Comparison of ENCODE assay signal across 16 cellular contexts in the genomic region with DNA sequence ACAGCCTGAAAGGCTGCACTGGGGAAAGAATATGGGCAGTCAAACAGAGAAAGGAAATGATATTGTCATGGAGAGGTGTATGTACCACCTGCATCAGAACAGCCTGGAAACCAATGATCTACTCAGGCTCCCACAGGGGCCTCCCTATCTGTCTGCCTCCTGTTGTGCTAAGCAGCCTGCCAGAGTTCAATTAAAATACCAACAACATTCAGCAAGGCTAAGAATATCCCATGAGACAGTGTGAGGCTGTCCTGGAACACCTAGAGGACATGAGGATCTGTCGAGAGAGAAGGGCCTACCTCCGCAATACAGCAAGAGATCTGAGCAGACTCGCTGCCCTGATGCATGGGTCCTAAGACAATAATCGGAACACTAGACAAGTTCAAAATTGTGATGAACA. TPM values are rescaled to one million over a fixed set of nuclear protein-coding genes. Genes with fewer than 3 reads are reported as not detected.
DNase-seq lines count a peak whose midpoint lies in the region; ATAC-seq and TF ChIP-seq lines count a peak whose summit lies in the region.
"Had no signal": no experiment of that assay in that cellular context is flagged by ENCODE, and none has a peak within 500 bp of the region (broad histone marks: within the 10 kb centered on the region; RNA-seq: fewer than 3 reads in every experiment).

No MANE protein-coding gene starts in this region.

- no peaks in the 10 kb centered on the region for H3K9me3 Mint-ChIP-seq in T-helper 2 cell treated with Interferon-gamma antibody and Interleukin-4, amounts not matched to agents 5 μg/mL and 100 μg/mL, for 36 hours
- H3K9me3 Mint-ChIP-seq in WTC11: no peaks in the 10 kb centered on the region
- H3K9me3 Mint-ChIP-seq in nephron progenitor cell: no peaks in the 10 kb centered on the region

- H3K4me1 ChIP-seq in heart right ventricle (peaks cover 3 to 49% (median 18%) of the 10 kb centered on the region in 9 donors), psoas muscle (peaks cover 32% of the 10 kb centered on the region)

- DNase-seq in T-helper 2 cell treated with Interferon-gamma antibody and Interleukin-4, amounts not matched to agents 5 μg/mL and 100 μg/mL, for 36 hours (ENCODE audit: low spot score): no peak
- DNase-seq in T-helper 2 cell: no peak
- no peak for DNase-seq in WTC11 (ENCODE audit: low spot score)
- DNase-seq in heart right ventricle: peak in 1 of 2 donors; percentile 44
- DNase-seq in psoas muscle: no peak
- DNase-seq in SKM-1 treated with dmso at 0.1 percent for 144 hours (lab: John Stamatoyannopoulos, UW; ENCODE audit: unreplicated experiment): no peak
- DNase-seq in nephron progenitor cell: no peak
- DNase-seq in stimulated activated CD8-positive, alpha-beta memory T cell treated with anti-CD3 and anti-CD28 coated beads, Interleukin-4, amount 100 ng/mL, for 48 hours: no peak
- DNase-seq: 8988T, C1 segment of cervical spinal cord, KG1, NCI-H1092 treated with DMSO at 0.1 percent for 48 hours, NCI-H1694, NCI-H446 treated with DMSO at 0.1 percent for 48 hours, Peyer's patch, SIG-M5 had no signal

- peaks cover 14% of the 10 kb centered on the region for H3K4me1 Mint-ChIP-seq in T-helper 2 cell treated with Interferon-gamma antibody and Interleukin-4, amounts not matched to agents 5 μg/mL and 100 μg/mL, for 36 hours (ENCODE audit: low read depth)
- no peaks in the 10 kb centered on the region for H3K4me1 Mint-ChIP-seq in WTC11
- H3K4me1 Mint-ChIP-seq in nephron progenitor cell: peaks cover 12% of the 10 kb centered on the region

- peaks cover 31% of the 10 kb centered on the region for H3K36me3 Mint-ChIP-seq in T-helper 2 cell treated with Interferon-gamma antibody and Interleukin-4, amounts not matched to agents 5 μg/mL and 100 μg/mL, for 36 hours (ENCODE audit: low read depth)
- peaks cover 42% of the 10 kb centered on the region for H3K36me3 Mint-ChIP-seq in WTC11
- H3K36me3 Mint-ChIP-seq in nephron progenitor cell (ENCODE audit: low read depth): peaks cover 55% of the 10 kb centered on the region

- CTCF ChIA-PET in WTC11 (lab: Charles Lee): interaction anchor here (1.3 kb wide), 1 partner anchor 17 kb away, joined by 4 read pairs; the partner anchor contains the start of gene SOX15

- H3K27me3 ChIP-seq in heart right ventricle: no peaks in the 10 kb centered on the region
- H3K27me3 ChIP-seq in psoas muscle (ENCODE audit: insufficient read depth in 3 of 3, low read length in 2 of 3): no peaks in the 10 kb centered on the region
- H3K27me3 ChIP-seq: Peyer's patch had no signal

- no peak for TF ChIP-seq CTCF in WTC11 (IDR thresholded peaks at IDR 0.05)
- TF ChIP-seq CTCF in heart right ventricle (IDR thresholded peaks at IDR 0.05): no peak
- TF ChIP-seq CTCF in psoas muscle (IDR thresholded peaks at IDR 0.05): no peak
- no peak for TF ChIP-seq CTCF in nephron progenitor cell (IDR thresholded peaks at IDR 0.05)

- H3K4me3 Mint-ChIP-seq in T-helper 2 cell treated with Interferon-gamma antibody and Interleukin-4, amounts not matched to agents 5 μg/mL and 100 μg/mL, for 36 hours: no peak overlapping the region
- H3K4me3 Mint-ChIP-seq in WTC11 (no peak overlapping the region), nephron progenitor cell (no peak overlapping the region)

- POLR2A ChIA-PET in WTC11 (lab: Charles Lee): no interaction called here

- H3K27ac Mint-ChIP-seq in T-helper 2 cell treated with Interferon-gamma antibody and Interleukin-4, amounts not matched to agents 5 μg/mL and 100 μg/mL, for 36 hours: peak overlapping the region; percentile 45
- H3K27ac Mint-ChIP-seq in WTC11 (peak overlapping the region; percentile 10; the same call in 1 of the 2 replicates), nephron progenitor cell (no peak overlapping the region)

- H3K27me3 Mint-ChIP-seq in T-helper 2 cell treated with Interferon-gamma antibody and Interleukin-4, amounts not matched to agents 5 μg/mL and 100 μg/mL, for 36 hours (ENCODE audit: low read depth): no peaks in the 10 kb centered on the region
- H3K27me3 Mint-ChIP-seq in WTC11 (ENCODE audit: low read depth) (no peaks in the 10 kb centered on the region), nephron progenitor cell (ENCODE audit: low read depth, poor library complexity) (peaks cover 6% of the 10 kb centered on the region)

- ATAC-seq in WTC11 (no peak), heart right ventricle (peak; percentile 86 to 98 (median 94)), psoas muscle (peak; percentile 96 to 98 (median 97))

- WGBS in heart right ventricle, 2 donors: 50 to 69% methylated on average over 4 of the region's 4 CpGs
- 44 to 55% (median 44%) methylated on average over 4 of the region's 4 CpGs for WGBS in psoas muscle, 3 donors

- H3K36me3 ChIP-seq in heart right ventricle (peaks cover 0 to 81% (median 39%) of the 10 kb centered on the region in 9 donors), psoas muscle (ENCODE audit: insufficient read depth in 1 of 2, low read depth in 1 of 2) (peaks cover 11 to 65% of the 10 kb centered on the region in 2 donors)

- H3K4me3 ChIP-seq in heart right ventricle (no peak overlapping the region), psoas muscle (no peak overlapping the region)
- H3K4me3 ChIP-seq: Peyer's patch had no signal

- no peaks in the 10 kb centered on the region for H3K9me3 ChIP-seq in heart right ventricle
- no peaks in the 10 kb centered on the region for H3K9me3 ChIP-seq in psoas muscle
- H3K9me3 ChIP-seq: Peyer's patch had no signal

- H3K27ac ChIP-seq in heart right ventricle: peak overlapping the region; percentile 52 to 91 (median 77)
- peak overlapping the region; percentile 81 for H3K27ac ChIP-seq in psoas muscle
- H3K27ac ChIP-seq: Peyer's patch had no signal

- intact Hi-C loops in heart right ventricle (cut with DNase I) (no loop called here), psoas muscle (cut with DNase I) (no loop called here)

TF ChIP-seq in WTC11, 78 proteins besides CTCF, POLR2A, EP300 and RAD21:
- TF ChIP-seq OVOL2 (CRISPR knock-in tag; IDR thresholded peaks at IDR 0.05; ENCODE audit: borderline replicate concordance) (no peak), ZNF281 (CRISPR knock-in tag; IDR thresholded peaks at IDR 0.05) (no peak)
TF ChIP-seq in WTC11: peak in this region for 0.

RNA-seq across cellular contexts. Expression of gene FXR2, which starts 8.4 kb away (rescaled TPM):
- 32.5 to 35.1 TPM (median 33.3 TPM) in 3 replicates for total RNA-seq in WTC11 (2021)
- total RNA-seq in heart right ventricle: 100 to 1,000 TPM in 3 of 10 donors, 10 to 100 TPM in 7; 81.7 to 104 (median 90.5) TPM
- polyA plus RNA-seq in heart right ventricle: 100 to 1,000 TPM in 1 of 2 donors, 10 to 100 TPM in 1; 52.2 to 111 TPM
- 100 to 1,000 TPM; 105 to 120 (median 114) TPM for total RNA-seq in psoas muscle
- polyA plus RNA-seq in psoas muscle: 100 to 1,000 TPM in 1 of 3 donors, 10 to 100 TPM in 2; 88.2 to 164 (median 92.1) TPM

RNA-seq across cellular contexts. Expression of gene SOX15, which starts 16.4 kb away (rescaled TPM):
- 15.2 to 19.9 TPM (median 17.5 TPM) in 3 replicates for total RNA-seq in WTC11 (2021)
- 1 to 10 TPM in 6 of 10 donors, under 1 TPM in 4; 0.23 to 1.7 (median 1.2) TPM for total RNA-seq in heart right ventricle
- 1 to 10 TPM in 1 of 2 donors, under 1 TPM in 1; 0.78 to 2.6 TPM for polyA plus RNA-seq in heart right ventricle
- under 1 TPM; 0.19 to 0.71 (median 0.28) TPM for total RNA-seq in psoas muscle
- polyA plus RNA-seq in psoas muscle: under 1 TPM; 0.11 to 0.20 (median 0.17) TPM

RNA-seq across cellular contexts. Expression of gene SAT2, which starts 21.3 kb away (rescaled TPM):
- total RNA-seq in WTC11 (2021): 68.3 to 75.8 TPM (median 73.1 TPM) in 3 replicates
- total RNA-seq in heart right ventricle: 10 to 100 TPM; 45.7 to 83.3 (median 66.0) TPM
- polyA plus RNA-seq in heart right ventricle: 100 to 1,000 TPM; 138 to 164 TPM
- 10 to 100 TPM; 60.7 to 70.4 (median 66.2) TPM for total RNA-seq in psoas muscle
- 100 to 1,000 TPM; 105 to 112 (median 108) TPM for polyA plus RNA-seq in psoas muscle

RNA-seq across cellular contexts. Expression of gene MPDU1, which starts 22.6 kb away (rescaled TPM):
- total RNA-seq in WTC11 (2021) (55.3 to 57.7 TPM (median 57.0 TPM) in 3 replicates), heart right ventricle (10 to 100 TPM; 20.1 to 39.8 (median 23.5) TPM), psoas muscle (10 to 100 TPM; 19.3 to 40.6 (median 34.1) TPM)
- polyA plus RNA-seq in heart right ventricle (10 to 100 TPM; 42.8 to 64.9 TPM), psoas muscle (100 to 1,000 TPM in 1 of 3 donors, 10 to 100 TPM in 2; 53.6 to 147 (median 77.8) TPM)

RNA-seq across cellular contexts. Expression of gene SHBG, which starts 23.7 kb away (rescaled TPM):
- total RNA-seq in WTC11 (2021) (0.83 to 1.2 TPM (median 1.1 TPM) in 3 replicates), heart right ventricle (under 1 TPM in 7 of 10 donors, not detected in 3; 0.25 to 0.77 (median 0.38) TPM), psoas muscle (1 to 10 TPM in 1 of 4 donors, under 1 TPM in 3; 0.19 to 1.6 (median 0.55) TPM)
- polyA plus RNA-seq in heart right ventricle (1 to 10 TPM in 1 of 2 donors, under 1 TPM in 1; 0.19 to 1.3 TPM), psoas muscle (under 1 TPM; 0.26 to 0.53 (median 0.45) TPM)
